ENCODE assay signal across 10 cellular contexts in genomic region chr2:187994464-187995331, GRCh38.
A peak's percentile ranks its signal among the peaks of the same experiment; 100 is the strongest.
DNase-seq lines count a peak whose midpoint lies in the region; ATAC-seq and TF ChIP-seq lines count a peak whose summit lies in the region.
"Had no signal": no experiment of that assay in that cellular context is flagged by ENCODE, and none has a peak within 500 bp of the region (broad histone marks: within the 10 kb centered on the region; RNA-seq: fewer than 3 reads in every experiment).

No MANE protein-coding gene starts in this region.

- no peak overlapping the region for H3K23ac ChIP-seq in H9 (ENCODE audit: insufficient read length, low read depth, low read length)

- ATAC-seq in foreskin keratinocyte, result peak; percentile 35
- ATAC-seq in left colon, result no peak
- no peak for ATAC-seq in GM19397 (IDR thresholded peaks at IDR 0.05; ENCODE audit: unreplicated experiment)
- no peak for ATAC-seq in GM21528 (IDR thresholded peaks at IDR 0.05; ENCODE audit: low FRiP score, unreplicated experiment)

- no peaks in the 10 kb centered on the region for H3K36me3 ChIP-seq in CD8-positive, alpha-beta memory T cell (ENCODE audit: insufficient read depth, low read length)

- H3K23me2 ChIP-seq in H9 (ENCODE audit: insufficient read length, low read depth, low read length, poor library complexity, severe bottlenecking), result no peaks in the 10 kb centered on the region

- no peak overlapping the region for H4K5ac ChIP-seq in H9 (ENCODE audit: insufficient read length, low read depth, low read length)

- no peaks in the 10 kb centered on the region for H3K9me3 Mint-ChIP-seq in H9
- peaks cover 0 to 5% (median 0%) of the 10 kb centered on the region in 5 donors for H3K9me3 Mint-ChIP-seq in CD8-positive, alpha-beta memory T cell

- H4K91ac ChIP-seq in H9 (ENCODE audit: insufficient read length, low read depth, low read length), result no peak overlapping the region

- peak overlapping the region in 2 of 3 experiments; percentile 8 to 91; a peak in 3 of 7 replicates for H3K27ac Mint-ChIP-seq in H9
- H3K27ac Mint-ChIP-seq in CD8-positive, alpha-beta memory T cell, result no peak overlapping the region
- H3K27ac Mint-ChIP-seq: CD4-positive, CD25-positive, alpha-beta regulatory T cell had no signal

- no peaks in the 10 kb centered on the region for H4K20me1 ChIP-seq in H9 (ENCODE audit: control insufficient read depth, insufficient read depth, insufficient read length)

- no peak overlapping the region for H3K27ac ChIP-seq in H9 (ENCODE audit: insufficient read length, low read depth, low read length)
- no peak overlapping the region for H3K27ac ChIP-seq in foreskin keratinocyte
- no peak overlapping the region for H3K27ac ChIP-seq in CD8-positive, alpha-beta memory T cell (ENCODE audit: low read depth, low read length)

- no peak for TF ChIP-seq CTCF in H9 (conservative IDR thresholded peaks at IDR 0.05)
- TF ChIP-seq CTCF in foreskin keratinocyte (conservative IDR thresholded peaks at IDR 0.05), result no peak

- H3K4me3 Mint-ChIP-seq in H9, result no peak overlapping the region
- H3K4me3 Mint-ChIP-seq in CD8-positive, alpha-beta memory T cell, result no peak overlapping the region
- H3K4me3 Mint-ChIP-seq: CD4-positive, CD25-positive, alpha-beta regulatory T cell had no signal

- H3K18ac ChIP-seq in H9 (ENCODE audit: insufficient read length, low read depth, low read length), result no peak overlapping the region

- no peak overlapping the region for H3K14ac ChIP-seq in H9 (ENCODE audit: insufficient read depth, low read length)

- POLR2A ChIA-PET in CD8-positive, alpha-beta memory T cell (lab: Charles Lee), result no interaction called here

- H3K4me3 ChIP-seq in CD8-positive, alpha-beta memory T cell (ENCODE audit: low read length), result no peak overlapping the region

- no peaks in the 10 kb centered on the region for H3K79me1 ChIP-seq in H9 (ENCODE audit: insufficient read depth, low read depth, low read length, poor library complexity, severe bottlenecking)

- H3K4me1 Mint-ChIP-seq in H9, result peaks cover 58 to 77% of the 10 kb centered on the region in 2 experiments
- peaks cover 0 to 3% (median 3%) of the 10 kb centered on the region in 3 donors for H3K4me1 Mint-ChIP-seq in CD8-positive, alpha-beta memory T cell

- no peaks in the 10 kb centered on the region for H3K27me3 ChIP-seq in H9 (ENCODE audit: insufficient read depth, low read length)
- no peaks in the 10 kb centered on the region for H3K27me3 ChIP-seq in foreskin keratinocyte
- no peaks in the 10 kb centered on the region for H3K27me3 ChIP-seq in CD8-positive, alpha-beta memory T cell (ENCODE audit: insufficient read depth, low read length, poor library complexity, severe bottlenecking)

- no CpG with 5 or more reads among the region's 5 CpGs for WGBS in H9 (ENCODE audit: extremely low coverage, insufficient read length, low lambda C conversion rate)

- no peaks in the 10 kb centered on the region; the same call in 1 of the 2 replicates for H3K79me2 ChIP-seq in H9 (ENCODE audit: insufficient read depth, low read length)

- no peak overlapping the region for H2BK120ac ChIP-seq in H9 (ENCODE audit: low read depth, low read length, poor library complexity, severe bottlenecking)

- no peak overlapping the region for H3K4ac ChIP-seq in H9 (ENCODE audit: low read depth, low read length)

- DNase-seq in A172 (ENCODE audit: low spot score) (peak; percentile 25), H9 (peak; percentile 38), NCI-H510A treated with DMSO at 0.1 percent for 48 hours (lab: John Stamatoyannopoulos, UW) (peak; percentile 78), foreskin keratinocyte (peak in 1 of 2 donors; percentile 26), left colon (no peak)
- DNase-seq in CD8-positive, alpha-beta memory T cell, result no peak
- DNase-seq: CD4-positive, CD25-positive, alpha-beta regulatory T cell; NCI-H774 had no signal

- no peaks in the 10 kb centered on the region for H3K27me3 Mint-ChIP-seq in H9 (ENCODE audit: low read depth)
- no peaks in the 10 kb centered on the region for H3K27me3 Mint-ChIP-seq in CD8-positive, alpha-beta memory T cell
- H3K27me3 Mint-ChIP-seq: CD4-positive, CD25-positive, alpha-beta regulatory T cell had no signal

- H3K9me3 ChIP-seq in H9 (ENCODE audit: control insufficient read depth, low read depth, low read length), result no peaks in the 10 kb centered on the region
- H3K9me3 ChIP-seq in CD8-positive, alpha-beta memory T cell (ENCODE audit: low read length), result no peaks in the 10 kb centered on the region

- no peak overlapping the region for H2BK15ac ChIP-seq in H9 (ENCODE audit: low read depth, low read length)

- H3K4me1 ChIP-seq in H9 (ENCODE audit: insufficient read depth, low read length) (peaks cover 21% of the 10 kb centered on the region), foreskin keratinocyte (peaks cover 8% of the 10 kb centered on the region)
- H3K4me1 ChIP-seq in CD8-positive, alpha-beta memory T cell (ENCODE audit: insufficient read depth, low read length), result no peaks in the 10 kb centered on the region

- H4K8ac ChIP-seq in H9 (replicated peaks; ENCODE audit: insufficient read length, low read depth, low read length), result no peak overlapping the region

- intact Hi-C loops in left colon (cut with DNase I, micrococcal nuclease), result no loop called here

- H3K4me2 ChIP-seq in H9 (ENCODE audit: insufficient read depth, insufficient read length, low read length), result no peak overlapping the region

- CTCF ChIA-PET in CD8-positive, alpha-beta memory T cell (lab: Charles Lee), result no interaction called here

- H3K36me3 Mint-ChIP-seq in H9 (ENCODE audit: insufficient read depth in 1 of 3, low read depth in 3 of 3), result no peaks in the 10 kb centered on the region
- no peaks in the 10 kb centered on the region for H3K36me3 Mint-ChIP-seq in CD8-positive, alpha-beta memory T cell
- H3K36me3 Mint-ChIP-seq: CD4-positive, CD25-positive, alpha-beta regulatory T cell had no signal

- no peak overlapping the region for H2AFZ ChIP-seq in H9 (ENCODE audit: low read length)

- H2AK5ac ChIP-seq in H9 (ENCODE audit: insufficient read length, low read length), result no peak overlapping the region

- no peak overlapping the region for H2BK20ac ChIP-seq in H9 (ENCODE audit: low read depth, low read length, poor library complexity, severe bottlenecking)

- no peak overlapping the region for H3K56ac ChIP-seq in H9 (ENCODE audit: insufficient read length, low read depth, low read length)

- no peak overlapping the region for H3K9ac ChIP-seq in H9 (ENCODE audit: extremely low read depth, insufficient read length, low read length)

- H2BK5ac ChIP-seq in H9 (ENCODE audit: insufficient read length, low read length), result no peak overlapping the region

- H3T11ph ChIP-seq in H9 (ENCODE audit: low read length), result no peak overlapping the region

- H2BK12ac ChIP-seq in H9 (ENCODE audit: insufficient read length, low read depth, low read length), result no peak overlapping the region

Comparison
In these comparisons a context has a peak if more than half of its experiments do, and no peak if none do; other contexts are left out.
1. DNase-seq: peak in A172 (single experiment), H9 (single experiment) and NCI-H510A treated with DMSO at 0.1 percent for 48 hours (single experiment); none in left colon (0 of 2) and CD8-positive, alpha-beta memory T cell (0 of 5).
2. H3K27ac Mint-ChIP-seq: peak in H9 (2 of 3); none in CD8-positive, alpha-beta memory T cell (0 of 8).